In genomic region chr9:101530076-101530711, GRCh38 we compare ENCODE assay signal across 8 cellular contexts. TPM values are rescaled to one million over a fixed set of nuclear protein-coding genes. Genes with fewer than 3 reads are reported as not detected.
DNase-seq lines count a peak whose midpoint lies in the region; FAIRE-seq lines count a peak whose summit lies in the region.

No MANE protein-coding gene starts in this region.

- H3K27me3 ChIP-seq in H7 (ENCODE audit: control insufficient read depth, insufficient read depth, low read length), result no peaks in the 10 kb centered on the region

- FAIRE-seq in frontal cortex (lab: Jason Lieb, UNC) (peak; percentile 94), urothelium cell line (lab: Jason Lieb, UNC) (no peak)

- H3K36me3 ChIP-seq in H7 (replicated peaks; ENCODE audit: control insufficient read depth, insufficient read depth, low read length), result no peaks in the 10 kb centered on the region

- DNase-seq in GM03348 (ENCODE audit: low spot score) (peak; percentile 81), H7 (peak; percentile 57), M059J (ENCODE audit: low read depth) (peak; percentile 73), SHP77 treated with DMSO at 0.1 percent for 48 hours (lab: John Stamatoyannopoulos, UW) (peak; percentile 30), frontal cortex (ENCODE audit: low spot score in 2 of 2) (peak; percentile 16 to 55), pons (ENCODE audit: low spot score) (peak; percentile 92), urothelium cell line (ENCODE audit: low spot score) (peak; percentile 67)
- peak; percentile 41 for DNase-seq in activated T-helper 9 cell treated with anti-CD3 and anti-CD28 coated beads, Interleukin-2, amount 50 U/mL, for 16 hours (ENCODE audit: low read depth)

- no peak overlapping the region for H3K4me3 ChIP-seq in H7 (ENCODE audit: insufficient read depth, low read depth, low read length)

RNA-seq across cellular contexts. Expression of gene RNF20, which starts 3.5 kb away (rescaled TPM):
- 21.8 and 24.9 TPM in 2 replicates for total RNA-seq in H7 (2014; rRNA removed; shearing (Covaris generic))
- total RNA-seq in M059J (2014; rRNA removed; shearing (Covaris generic)), result 24.9 and 35.0 TPM in 2 replicates
- total RNA-seq in frontal cortex, result 34.6 TPM

Comparison
In these comparisons a context has a peak if more than half of its experiments do, and no peak if none do; other contexts are left out.
1. DNase-seq: peak in every context shown above with its lines; median percentile 92 in pons; 81 in GM03348; 73 in M059J; 67 in urothelium cell line; 57 in H7; 41 in activated T-helper 9 cell treated with anti-CD3 and anti-CD28 coated beads, Interleukin-2, amount 50 U/mL, for 16 hours; 36 in frontal cortex; 30 in SHP77 treated with DMSO at 0.1 percent for 48 hours.